ENCODE assay signal across 8 cellular contexts in genomic region chr3:51390600-51391074, GRCh38. TPM values are rescaled to one million over a fixed set of nuclear protein-coding genes. Genes with fewer than 3 reads are reported as not detected.
A peak's percentile ranks its signal among the peaks of the same experiment; 100 is the strongest.
DNase-seq lines count a peak whose midpoint lies in the region; ATAC-seq, FAIRE-seq and TF ChIP-seq lines count a peak whose summit lies in the region.

No MANE protein-coding gene starts in this region.

- H3K36me3 Mint-ChIP-seq in activated CD4-positive, alpha-beta T cell treated with anti-CD3 and anti-CD28 coated beads for 36 hours (ENCODE audit: low read depth): peaks cover 66% of the 10 kb centered on the region
- peaks cover 50% of the 10 kb centered on the region for H3K36me3 Mint-ChIP-seq in stimulated activated memory B cell treated with anti-CD40 and anti-IgM and Interleukin-4, amounts not matched to agents 10 μg/mL and 1 μg/mL and 100 μg/mL, for 72 hours

- no peaks in the 10 kb centered on the region for H3K27me3 Mint-ChIP-seq in activated CD4-positive, alpha-beta T cell treated with anti-CD3 and anti-CD28 coated beads for 36 hours
- no peaks in the 10 kb centered on the region for H3K27me3 Mint-ChIP-seq in stimulated activated memory B cell treated with anti-CD40 and anti-IgM and Interleukin-4, amounts not matched to agents 10 μg/mL and 1 μg/mL and 100 μg/mL, for 72 hours

- peak overlapping the region; percentile 60 for H3K4me3 Mint-ChIP-seq in activated CD4-positive, alpha-beta T cell treated with anti-CD3 and anti-CD28 coated beads for 36 hours
- peak overlapping the region; percentile 66 for H3K4me3 Mint-ChIP-seq in stimulated activated memory B cell treated with anti-CD40 and anti-IgM and Interleukin-4, amounts not matched to agents 10 μg/mL and 1 μg/mL and 100 μg/mL, for 72 hours

- peak in 2 of 9 donors; percentile 85 to 87 for TF ChIP-seq CTCF in heart right ventricle (IDR thresholded peaks at IDR 0.05)

- POLR2A ChIA-PET in activated CD4-positive, alpha-beta T cell treated with anti-CD3 and anti-CD28 coated beads for 36 hours (lab: Charles Lee): no interaction called here

- H3K4me1 Mint-ChIP-seq in activated CD4-positive, alpha-beta T cell treated with anti-CD3 and anti-CD28 coated beads for 36 hours: peaks cover 73% of the 10 kb centered on the region
- H3K4me1 Mint-ChIP-seq in stimulated activated memory B cell treated with anti-CD40 and anti-IgM and Interleukin-4, amounts not matched to agents 10 μg/mL and 1 μg/mL and 100 μg/mL, for 72 hours: peaks cover 84% of the 10 kb centered on the region

- H3K9me3 Mint-ChIP-seq in activated CD4-positive, alpha-beta T cell treated with anti-CD3 and anti-CD28 coated beads for 36 hours (ENCODE audit: low read depth): no peaks in the 10 kb centered on the region
- H3K9me3 Mint-ChIP-seq in stimulated activated memory B cell treated with anti-CD40 and anti-IgM and Interleukin-4, amounts not matched to agents 10 μg/mL and 1 μg/mL and 100 μg/mL, for 72 hours: no peaks in the 10 kb centered on the region

- WGBS in heart right ventricle, 2 donors: 27% methylated on average over 23 of the region's 23 CpGs

- CTCF ChIA-PET in activated CD4-positive, alpha-beta T cell treated with anti-CD3 and anti-CD28 coated beads for 36 hours (lab: Charles Lee): interaction anchor here (0.8 to 3.0 kb wide), 5 partner anchors 44 to 818 kb away, joined by 4 to 19 read pairs (median 8); partner anchors contain the start of gene DCAF1

- DNase-seq in activated CD4-positive, alpha-beta T cell treated with anti-CD3 and anti-CD28 coated beads for 36 hours: no peak
- no peak for DNase-seq in activated CD4-positive, alpha-beta T cell treated with anti-CD3 and anti-CD28 coated beads, Interleukin-2, amount 50 U/mL, for 48 hours
- no peak for DNase-seq in heart right ventricle
- no peak for DNase-seq in RCC 7860 (ENCODE audit: low spot score)
- no peak for DNase-seq in Ammon's horn (ENCODE audit: low spot score)
- DNase-seq in GM19240 (ENCODE audit: insufficient read length, low spot score): no peak

- ATAC-seq in activated CD4-positive, alpha-beta T cell treated with anti-CD3 and anti-CD28 coated beads for 36 hours: peak; percentile 4
- ATAC-seq in SK-N-SH treated with all-trans-retinoic acid at 6 μM for 48 hours (peak; percentile 44), heart right ventricle (peak in 6 of 8 donors; percentile 5 to 31 (median 21))
- ATAC-seq in stimulated activated memory B cell treated with anti-CD40 and anti-IgM and Interleukin-4, amounts not matched to agents 10 μg/mL and 1 μg/mL and 100 μg/mL, for 72 hours: peak; percentile 0

- peaks cover 0 to 76% (median 33%) of the 10 kb centered on the region in 9 donors for H3K36me3 ChIP-seq in heart right ventricle

- H3K4me3 ChIP-seq in heart right ventricle: peak overlapping the region in 9 of 10 donors; percentile 64 to 76 (median 70)

- peaks cover 33 to 91% (median 85%) of the 10 kb centered on the region in 9 donors for H3K4me1 ChIP-seq in heart right ventricle

- peak overlapping the region in 9 of 10 donors; percentile 80 to 97 (median 91) for H3K27ac ChIP-seq in heart right ventricle

- intact Hi-C loops in activated CD4-positive, alpha-beta T cell treated with anti-CD3 and anti-CD28 coated beads for 36 hours (cut with DNase I, micrococcal nuclease): loop anchor here (1.0 to 10.0 kb wide), 11 partner anchors 44 to 1315 kb away; partner anchors contain the start of genes ABHD14A (in 1 of the 2), ABHD14B (in 1 of the 2), DUSP7 (in 1 of the 2) and GLT8D1 (in 1 of the 2)
- intact Hi-C loops in heart right ventricle (cut with DNase I): loop anchor here in 9 of 10 donors (1.0 to 10.0 kb wide), 6 partner anchors 107 to 774 kb away; partner anchors contain the start of genes TEX264 (in 3 of the 9) and DCAF1 (in 2 of the 9)

- no peaks in the 10 kb centered on the region for H3K9me3 ChIP-seq in heart right ventricle

- FAIRE-seq in RCC 7860 (lab: Jason Lieb, UNC): no peak

- H3K27ac Mint-ChIP-seq in activated CD4-positive, alpha-beta T cell treated with anti-CD3 and anti-CD28 coated beads for 36 hours: peak overlapping the region; percentile 43
- H3K27ac Mint-ChIP-seq in stimulated activated memory B cell treated with anti-CD40 and anti-IgM and Interleukin-4, amounts not matched to agents 10 μg/mL and 1 μg/mL and 100 μg/mL, for 72 hours: peak overlapping the region; percentile 81

- H3K27me3 ChIP-seq in heart right ventricle: no peaks in the 10 kb centered on the region

TF ChIP-seq in SK-N-SH treated with all-trans-retinoic acid at 6 μM for 48 hours, 23 proteins besides CTCF, POLR2A, EP300 and RAD21:
- TF ChIP-seq TSHZ2 (CRISPR knock-in tag; IDR thresholded peaks at IDR 0.05): no peak
- no peak for TF ChIP-seq OSR1 (CRISPR knock-in tag; IDR thresholded peaks at IDR 0.05)
- TF ChIP-seq CSDC2 (CRISPR knock-in tag; IDR thresholded peaks at IDR 0.05): no peak
- TF ChIP-seq SNAI2 (CRISPR knock-in tag; IDR thresholded peaks at IDR 0.05): no peak
- no peak for TF ChIP-seq ZNF8 (CRISPR knock-in tag; IDR thresholded peaks at IDR 0.05)
- TF ChIP-seq ZNF70 (CRISPR knock-in tag; IDR thresholded peaks at IDR 0.05): no peak
- no peak for TF ChIP-seq ZNF565 (CRISPR knock-in tag; conservative IDR thresholded peaks at IDR 0.05; ENCODE audit: low read depth)
- no peak for TF ChIP-seq ISL1 (CRISPR knock-in tag; IDR thresholded peaks at IDR 0.05)
- TF ChIP-seq ZFP3 (CRISPR knock-in tag; IDR thresholded peaks at IDR 0.05): no peak
- no peak for TF ChIP-seq PATZ1 (CRISPR knock-in tag; IDR thresholded peaks at IDR 0.05; ENCODE audit: borderline replicate concordance)
- no peak for TF ChIP-seq CREB5 (CRISPR knock-in tag; IDR thresholded peaks at IDR 0.05; ENCODE audit: low read depth)
- TF ChIP-seq PPARA (CRISPR knock-in tag; IDR thresholded peaks at IDR 0.05; ENCODE audit: borderline replicate concordance): no peak

RNA-seq across cellular contexts. Expression of gene RBM15B, which starts 0.4 kb away (rescaled TPM):
- total RNA-seq in activated CD4-positive, alpha-beta T cell treated with anti-CD3 and anti-CD28 coated beads for 36 hours: 10 to 100 TPM; 20.9 to 21.5 TPM
- total RNA-seq in heart right ventricle: 10 to 100 TPM; 11.3 to 17.1 (median 13.7) TPM
- 10 to 100 TPM in 1 of 2 donors, 1 to 10 TPM in 1; 3.6 to 10.4 TPM for polyA plus RNA-seq in heart right ventricle

RNA-seq across cellular contexts. Expression of gene MANF, which starts 5.5 kb away (rescaled TPM):
- 100 to 1,000 TPM; 124 to 129 TPM for total RNA-seq in activated CD4-positive, alpha-beta T cell treated with anti-CD3 and anti-CD28 coated beads for 36 hours
- 10 to 100 TPM; 33.8 to 82.3 (median 45.1) TPM for total RNA-seq in heart right ventricle
- polyA plus RNA-seq in heart right ventricle: 100 to 1,000 TPM in 1 of 2 donors, 10 to 100 TPM in 1; 19.1 to 150 TPM
